Comparison of ENCODE assay signal across 8 cellular contexts in genomic region chr3:187669675-187670504, GRCh38. TPM values are rescaled to one million over a fixed set of nuclear protein-coding genes. Genes with fewer than 3 reads are reported as not detected.
DNase-seq lines count a peak whose midpoint lies in the region; ATAC-seq and TF ChIP-seq lines count a peak whose summit lies in the region.

TSS of gene SST (minus strand) at chr3:187670394. CDS start at chr3:187670291, 103 bp downstream.

- H3K9ac ChIP-seq in fibroblast of lung (ENCODE audit: insufficient read depth, low read length), result no peak within 1 kb of the TSS
- no peak within 1 kb of the TSS for H3K9ac ChIP-seq in trophoblast cell (ENCODE audit: low read length)

- no peak within 1 kb of the TSS for H3K18ac ChIP-seq in trophoblast cell (ENCODE audit: low read length)

- no peaks in the 10 kb centered on the region for H3K9me3 ChIP-seq in Panc1 (ENCODE audit: control insufficient read depth, insufficient read depth, low read depth, low read length)
- no peaks in the 10 kb centered on the region for H3K9me3 ChIP-seq in fibroblast of lung (ENCODE audit: control insufficient read depth, insufficient read depth, low read depth, low read length)
- H3K9me3 ChIP-seq in trophoblast cell (ENCODE audit: insufficient read depth, low read depth, low read length), result no peaks in the 10 kb centered on the region

- H2BK12ac ChIP-seq in trophoblast cell (ENCODE audit: low read length), result no peak within 1 kb of the TSS

- H2BK5ac ChIP-seq in trophoblast cell (ENCODE audit: low read depth, low read length, poor library complexity), result no peak within 1 kb of the TSS

- H3F3A ChIP-seq in GM23338 (replicated peaks; ENCODE audit: low read depth), result no peaks in the 10 kb centered on the region; the same call in 1 of the 2 replicates

- no peak within 1 kb of the TSS for H3K27ac Mint-ChIP-seq in GM23338

- H3K4me2 ChIP-seq in GM23338 (peak within 1 kb of the TSS; percentile 79), fibroblast of lung (ENCODE audit: extremely low read depth, insufficient read depth, low read length) (no peak within 1 kb of the TSS), trophoblast cell (ENCODE audit: low read length) (peak within 1 kb of the TSS; percentile 14)

- peaks cover 8% of the 10 kb centered on the region for H3K4me1 Mint-ChIP-seq in GM23338

- H3K36me3 ChIP-seq in GM23338 (ENCODE audit: insufficient read depth), result no peaks in the 10 kb centered on the region
- no peaks in the 10 kb centered on the region for H3K36me3 ChIP-seq in Panc1 (ENCODE audit: control insufficient read depth, insufficient read depth, low read length)
- no peaks in the 10 kb centered on the region for H3K36me3 ChIP-seq in fibroblast of lung (ENCODE audit: control insufficient read depth, insufficient read depth, low read length)
- H3K36me3 ChIP-seq in trophoblast cell (ENCODE audit: control insufficient read depth in 1 of 2, insufficient read depth in 2 of 2, low read length in 2 of 2), result no peaks in the 10 kb centered on the region

- H3K27ac ChIP-seq in GM23338 (ENCODE audit: low read depth), result no peak within 1 kb of the TSS
- H3K27ac ChIP-seq in Panc1 (ENCODE audit: low read length), result no peak within 1 kb of the TSS
- no peak within 1 kb of the TSS for H3K27ac ChIP-seq in fibroblast of lung (ENCODE audit: insufficient read depth, low read length)
- H3K27ac ChIP-seq in trophoblast cell (ENCODE audit: low read depth, low read length), result no peak within 1 kb of the TSS

- BruUV-seq in Panc1 (replicated peaks; lab: Mats Ljungman, UMichigan), result no TSS peak

- peak within 1 kb of the TSS; percentile 63 for H3K4me3 Mint-ChIP-seq in GM23338

- H4K20me1 ChIP-seq in GM23338 (replicated peaks; ENCODE audit: insufficient read depth), result 0 out of 2 replicates have a peak, but pooled peaks cover 2% of the 10 kb centered on the region
- no peaks in the 10 kb centered on the region for H4K20me1 ChIP-seq in fibroblast of lung (ENCODE audit: control insufficient read depth, extremely low read depth, insufficient read depth, low read length)

- H3K4me1 ChIP-seq in GM23338 (ENCODE audit: insufficient read depth) (peaks cover 8% of the 10 kb centered on the region; the same call in 1 of the 2 replicates), Panc1 (ENCODE audit: control insufficient read depth, insufficient read depth, low read length) (no peaks in the 10 kb centered on the region), fibroblast of lung (ENCODE audit: control insufficient read depth, extremely low read depth, insufficient read depth, low read length) (no peaks in the 10 kb centered on the region), trophoblast cell (ENCODE audit: control insufficient read depth in 1 of 2, insufficient read depth in 2 of 2, low read length in 2 of 2) (peaks cover 7 to 15% of the 10 kb centered on the region in 2 experiments)

- no peaks in the 10 kb centered on the region for H3K79me1 ChIP-seq in trophoblast cell (ENCODE audit: low read length)

- no peak within 1 kb of the TSS for H4K91ac ChIP-seq in trophoblast cell (ENCODE audit: low read depth, low read length)

- no peak within 1 kb of the TSS for H3K4ac ChIP-seq in trophoblast cell (ENCODE audit: low read depth, low read length)

- ATAC-seq in GM23338 (peak; percentile 98), Panc1 (0 out of 2 replicates have a peak, but pooled peaks have one; percentile 58), HG02798 (IDR thresholded peaks at IDR 0.05; ENCODE audit: poor library complexity, unreplicated experiment) (no peak)

- no peak within 1 kb of the TSS for H3K23ac ChIP-seq in trophoblast cell (ENCODE audit: low read length)

- H3K27me3 ChIP-seq in GM23338 (ENCODE audit: insufficient read depth) (peaks cover 26% of the 10 kb centered on the region), Panc1 (ENCODE audit: control insufficient read depth, insufficient read depth, low read length) (peaks cover 22% of the 10 kb centered on the region), fibroblast of lung (ENCODE audit: control insufficient read depth, insufficient read depth, low read length) (peaks cover 16% of the 10 kb centered on the region), trophoblast cell (ENCODE audit: insufficient read depth, low read length) (no peaks in the 10 kb centered on the region)

- POLR2A ChIA-PET in Panc1 (lab: Charles Lee), result interaction anchor here (0.7 kb wide), 1 partner anchor 334 kb away, joined by 5 read pairs; no protein-coding TSS in a partner anchor

- no peak within 1 kb of the TSS for H2AK5ac ChIP-seq in trophoblast cell (ENCODE audit: low read length)

- H3K14ac ChIP-seq in trophoblast cell (ENCODE audit: low read length), result no peak within 1 kb of the TSS

- H4K8ac ChIP-seq in trophoblast cell (ENCODE audit: low read depth, low read length), result no peak within 1 kb of the TSS

- H4K12ac ChIP-seq in trophoblast cell (ENCODE audit: low read depth, low read length), result no peak within 1 kb of the TSS

- CTCF ChIA-PET in Panc1 (lab: Charles Lee), result interaction anchor here (1.4 kb wide), 1 partner anchor 350 kb away, joined by 7 read pairs; no protein-coding TSS in a partner anchor

- H3K4me3 ChIP-seq in GM23338 (peak within 1 kb of the TSS; percentile 55), Panc1 (ENCODE audit: low read depth in 2 of 2, low read length in 2 of 2) (no peak within 1 kb of the TSS), fibroblast of lung (replicated peaks in 1 of 4; ENCODE audit: control extremely low read depth in 1 of 4, insufficient read depth in 1 of 4, low read depth in 3 of 4, low read length in 4 of 4) (no peak within 1 kb of the TSS), trophoblast cell (ENCODE audit: low read depth, low read length) (no peak within 1 kb of the TSS)

- no peak for TF ChIP-seq CTCF in GM23338 (conservative IDR thresholded peaks at IDR 0.05; ENCODE audit: low read depth in 2 of 2)
- TF ChIP-seq CTCF in Panc1 (IDR thresholded peaks at IDR 0.05), result no peak
- TF ChIP-seq CTCF in fibroblast of lung (conservative IDR thresholded peaks at IDR 0.05 in 1 of 2, IDR thresholded peaks at IDR 0.05 in 1 of 2; ENCODE audit: low read depth in 1 of 2, low read length in 2 of 2), result no peak

- WGBS in trophoblast cell (ENCODE audit: extremely low coverage, insufficient coverage, insufficient read length), result no CpG with 5 or more reads among the region's 46 CpGs

- intact Hi-C loops in Panc1 (cut with micrococcal nuclease; ENCODE audit: unreplicated experiment), result no loop called here

- peaks cover 25% of the 10 kb centered on the region for H3K27me3 Mint-ChIP-seq in GM23338 (ENCODE audit: insufficient read depth, low read depth, poor library complexity)

- DNase-seq in GM23338 (ENCODE audit: low spot score) (peak; percentile 94), Panc1 (ENCODE audit: low read depth, low spot score) (no peak), fibroblast of lung (ENCODE audit: low read depth in 2 of 2) (peak; percentile 50 to 56), trophoblast cell (peak; percentile 10 to 59), NCI-H2081 treated with DMSO at 0.1 percent for 48 hours (lab: John Stamatoyannopoulos, UW) (no peak)
- no peak for DNase-seq in stimulated activated naive CD4-positive, alpha-beta T cell (lab: John Stamatoyannopoulos, UW)
- no peak for DNase-seq in effector CD8-positive, alpha-beta T cell (lab: John Stamatoyannopoulos, UW)

- H3K36me3 Mint-ChIP-seq in GM23338 (ENCODE audit: low read depth), result no peaks in the 10 kb centered on the region

- in situ Hi-C loops in Panc1 (cut with HindIII; ENCODE audit: low pct_unique_long_range_greater_than_20kb, low sequenced_read_pairs), result no loop called here

- H3K9me3 Mint-ChIP-seq in GM23338, result no peaks in the 10 kb centered on the region

- H2AFZ ChIP-seq in GM23338, result peak within 1 kb of the TSS; percentile 21
- H2AFZ ChIP-seq in fibroblast of lung (ENCODE audit: low read length), result no peak within 1 kb of the TSS
- H2AFZ ChIP-seq in trophoblast cell (ENCODE audit: insufficient read depth, low read length, poor library complexity), result no peak within 1 kb of the TSS

- H3K79me2 ChIP-seq in GM23338 (replicated peaks; ENCODE audit: insufficient read depth), result no peaks in the 10 kb centered on the region
- H3K79me2 ChIP-seq in fibroblast of lung (ENCODE audit: control insufficient read depth, insufficient read depth, low read length), result no peaks in the 10 kb centered on the region
- no peaks in the 10 kb centered on the region for H3K79me2 ChIP-seq in trophoblast cell (ENCODE audit: control insufficient read depth, insufficient read depth, low read length, poor library complexity)

- H3K9me2 ChIP-seq in GM23338 (ENCODE audit: insufficient read depth), result no peaks in the 10 kb centered on the region; the same call in 1 of the 2 replicates

- no peak within 1 kb of the TSS for H2BK120ac ChIP-seq in trophoblast cell (ENCODE audit: insufficient read depth, low read length, poor library complexity)

TF ChIP-seq in GM23338, 12 proteins besides CTCF, POLR2A, EP300 and RAD21 (continues in another document):
- TF ChIP-seq ZNF114 (CRISPR knock-in tag; IDR thresholded peaks at IDR 0.05) (peak; percentile 87; the same call in 1 of the 2 replicates), POLR2AphosphoS5 (IDR thresholded peaks at IDR 0.05; ENCODE audit: low read depth) (no peak), EZH2phosphoT487 (IDR thresholded peaks at IDR 0.05; ENCODE audit: unreplicated experiment) (no peak), EZH2 (IDR thresholded peaks at IDR 0.05; ENCODE audit: low read depth, unreplicated experiment) (no peak)

RNA-seq across cellular contexts. Expression of gene SST, which starts in this region (rescaled TPM):
- not detected in 2 replicates for total RNA-seq in GM23338 (2014; rRNA removed; shearing (Covaris generic))
- polyA plus RNA-seq in GM23338 (2016; fragmentation: Nextera tagmentation; extraction: Ambion mirVana), result 3.2 and 3.9 TPM in 2 replicates
- total RNA-seq in Panc1 (2021; ENCODE audit: unreplicated experiment), result not detected
- polyA plus RNA-seq in Panc1 (2012; ENCODE audit: insufficient read length), result not detected
- not detected in 2 replicates for total RNA-seq in fibroblast of lung
- not detected in 2 replicates for polyA plus RNA-seq in fibroblast of lung
- not detected in 2 replicates for polyA plus RNA-seq in fibroblast of lung (2012)
- polyA minus RNA-seq in fibroblast of lung (ENCODE audit: low replicate concordance), result not detected in 2 replicates
- 1.00 and 1.0 TPM in 2 replicates for polyA plus RNA-seq in trophoblast cell (2013)

Comparison
In these comparisons a context has a peak if more than half of its experiments do, and no peak if none do; other contexts are left out.
1. Peak in ATAC-seq in Panc1; RNA of the gene not detected or under 1 TPM.
2. Peak in DNase-seq in fibroblast of lung; RNA of the gene not detected or under 1 TPM.
3. DNase-seq: peak in GM23338 (single experiment) and trophoblast cell (2 of 2); none in Panc1 (single experiment), stimulated activated naive CD4-positive, alpha-beta T cell (0 of 6), NCI-H2081 treated with DMSO at 0.1 percent for 48 hours (single experiment) and effector CD8-positive, alpha-beta T cell (single experiment).